Comparison of ENCODE assay signal across 2 cellular contexts in genomic region chr9:130040901-130041647, GRCh38.
TF ChIP-seq lines count a peak whose summit lies in the region.

No MANE protein-coding gene starts in this region.

TF ChIP-seq in A549, 52 proteins besides CTCF, POLR2A, EP300 and RAD21:
- TF ChIP-seq SMC3 (IDR thresholded peaks at IDR 0.05) = no peak
- TF ChIP-seq ESRRA (IDR thresholded peaks at IDR 0.05; ENCODE audit: borderline replicate concordance, low read length) = no peak
- TF ChIP-seq, protein P1, sequence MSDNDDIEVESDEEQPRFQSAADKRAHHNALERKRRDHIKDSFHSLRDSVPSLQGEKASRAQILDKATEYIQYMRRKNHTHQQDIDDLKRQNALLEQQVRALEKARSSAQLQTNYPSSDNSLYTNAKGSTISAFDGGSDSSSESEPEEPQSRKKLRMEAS (IDR thresholded peaks at IDR 0.05) = no peak
- no peak for TF ChIP-seq ZSCAN20 (CRISPR knock-in tag; IDR thresholded peaks at IDR 0.05)
- TF ChIP-seq HDAC2 (IDR thresholded peaks at IDR 0.05) = no peak
- TF ChIP-seq FOSL2 (IDR thresholded peaks at IDR 0.05) = no peak
- TF ChIP-seq FOSL2 (CRISPR knock-in tag; IDR thresholded peaks at IDR 0.05) = no peak
- no peak for TF ChIP-seq RARB (CRISPR knock-in tag; IDR thresholded peaks at IDR 0.05)
- TF ChIP-seq FOXS1 (CRISPR knock-in tag; IDR thresholded peaks at IDR 0.05) = no peak
- TF ChIP-seq ZFP36 (IDR thresholded peaks at IDR 0.05; ENCODE audit: borderline replicate concordance, partially characterized antibody) = no peak
- no peak for TF ChIP-seq TFCP2L1 (CRISPR knock-in tag; IDR thresholded peaks at IDR 0.05)

TF ChIP-seq in IMR-90, 13 proteins besides CTCF, POLR2A, EP300 and RAD21:
- TF ChIP-seq, protein P2, sequence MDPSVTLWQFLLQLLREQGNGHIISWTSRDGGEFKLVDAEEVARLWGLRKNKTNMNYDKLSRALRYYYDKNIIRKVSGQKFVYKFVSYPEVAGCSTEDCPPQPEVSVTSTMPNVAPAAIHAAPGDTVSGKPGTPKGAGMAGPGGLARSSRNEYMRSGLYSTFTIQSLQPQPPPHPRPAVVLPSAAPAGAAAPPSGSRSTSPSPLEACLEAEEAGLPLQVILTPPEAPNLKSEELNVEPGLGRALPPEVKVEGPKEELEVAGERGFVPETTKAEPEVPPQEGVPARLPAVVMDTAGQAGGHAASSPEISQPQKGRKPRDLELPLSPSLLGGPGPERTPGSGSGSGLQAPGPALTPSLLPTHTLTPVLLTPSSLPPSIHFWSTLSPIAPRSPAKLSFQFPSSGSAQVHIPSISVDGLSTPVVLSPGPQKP (IDR thresholded peaks at IDR 0.05; ENCODE audit: borderline replicate concordance, low read depth, low read length) = no peak
- no peak for TF ChIP-seq CHD1 (IDR thresholded peaks at IDR 0.05; ENCODE audit: low read depth, low read length)
- no peak for TF ChIP-seq CEBPB (IDR thresholded peaks at IDR 0.05; ENCODE audit: low read depth, low read length)
- no peak for TF ChIP-seq MAFK (IDR thresholded peaks at IDR 0.05; ENCODE audit: low read depth, low read length)
- TF ChIP-seq FOS (IDR thresholded peaks at IDR 0.05; ENCODE audit: low read depth, low read length) = no peak
- TF ChIP-seq RFX5 (IDR thresholded peaks at IDR 0.05; ENCODE audit: low read depth, low read length) = no peak
- no peak for TF ChIP-seq NFE2L2 (IDR thresholded peaks at IDR 0.05; ENCODE audit: low read depth, low read length)
- TF ChIP-seq USF2 (IDR thresholded peaks at IDR 0.05; ENCODE audit: low read depth, low read length) = no peak
- no peak for TF ChIP-seq SMC3 (IDR thresholded peaks at IDR 0.05; ENCODE audit: low read depth, low read length)
- no peak for TF ChIP-seq MAZ (IDR thresholded peaks at IDR 0.05; ENCODE audit: borderline replicate concordance, low read depth, low read length)
- TF ChIP-seq RCOR1 (IDR thresholded peaks at IDR 0.05; ENCODE audit: insufficient replicate concordance, low read length) = no peak
